ENCODE assay signal across 8 cellular contexts in the genomic region with DNA sequence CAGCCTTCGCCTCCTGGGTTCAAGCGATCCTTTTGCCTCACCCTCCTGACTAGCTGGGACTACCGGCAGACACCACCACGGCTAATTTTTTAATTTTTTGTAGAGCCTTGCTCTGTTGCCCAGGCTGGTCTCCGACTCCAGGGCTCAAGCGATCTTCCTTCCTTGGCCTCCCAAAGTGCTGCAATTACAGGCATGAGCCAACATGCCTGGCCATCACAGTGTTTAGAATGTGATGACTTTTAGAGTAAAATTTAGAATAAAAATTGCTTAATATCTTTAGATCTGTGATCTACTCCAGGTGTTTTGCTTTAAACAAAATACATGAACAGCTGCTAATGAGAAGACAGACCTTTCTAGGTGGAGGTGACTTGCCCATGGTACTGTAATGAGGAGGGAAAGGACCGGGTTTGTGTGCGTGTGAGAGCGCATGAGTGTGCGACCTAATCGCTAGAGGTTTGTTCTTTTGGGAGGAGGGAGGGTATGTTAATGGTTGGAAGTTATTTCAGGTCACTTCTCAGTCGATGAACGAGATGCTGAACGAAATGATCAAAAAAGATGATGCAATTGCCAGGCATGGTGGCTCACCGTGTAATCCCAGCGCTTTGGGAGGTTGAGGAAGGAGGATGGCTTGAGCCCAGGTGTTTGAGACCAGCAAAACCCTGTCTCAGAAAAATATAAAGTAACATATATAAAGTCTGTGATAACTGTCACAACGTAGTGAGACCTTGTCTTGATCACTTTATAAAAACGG. TPM values are rescaled to one million over a fixed set of nuclear protein-coding genes. Genes with fewer than 3 reads are reported as not detected.
A peak's percentile ranks its signal among the peaks of the same experiment; 100 is the strongest.
DNase-seq lines count a peak whose midpoint lies in the region; ATAC-seq, FAIRE-seq and TF ChIP-seq lines count a peak whose summit lies in the region.

No MANE protein-coding gene starts in this region.

- H3K9me2 ChIP-seq in MM.1S (replicated peaks; ENCODE audit: insufficient read depth, low read length), result no peaks in the 10 kb centered on the region

- no peak for TF ChIP-seq CTCF in CD4-positive, alpha-beta T cell (IDR thresholded peaks at IDR 0.05)
- TF ChIP-seq CTCF in NB4 (IDR thresholded peaks at IDR 0.05; ENCODE audit: low read depth, low read length) (no peak), choroid plexus epithelial cell (conservative IDR thresholded peaks at IDR 0.05; ENCODE audit: low read depth, low read length) (no peak), nephron (IDR thresholded peaks at IDR 0.05; ENCODE audit: unreplicated experiment in 3 of 3) (no peak), MM.1S (IDR thresholded peaks at IDR 0.05; ENCODE audit: low read length) (no peak)

- no peak overlapping the region for H3K27ac ChIP-seq in CD4-positive, alpha-beta T cell (ENCODE audit: low read depth, low read length)
- no peak overlapping the region for H3K27ac ChIP-seq in MM.1S (ENCODE audit: low read length)

- peaks cover 40% of the 10 kb centered on the region for H3K4me1 Mint-ChIP-seq in CD4-positive, alpha-beta T cell (ENCODE audit: low read depth)
- peaks cover 33% of the 10 kb centered on the region for H3K4me1 Mint-ChIP-seq in nephron

- H3K9me3 ChIP-seq in CD4-positive, alpha-beta T cell (ENCODE audit: control insufficient read depth, low read length), result no peaks in the 10 kb centered on the region
- H3K9me3 ChIP-seq in MM.1S (replicated peaks; ENCODE audit: insufficient read depth, low read length), result no peaks in the 10 kb centered on the region

- no peaks in the 10 kb centered on the region for H3K27me3 Mint-ChIP-seq in CD4-positive, alpha-beta T cell
- H3K27me3 Mint-ChIP-seq in nephron (ENCODE audit: low read depth), result no peaks in the 10 kb centered on the region

- H3K9ac ChIP-seq in MM.1S (ENCODE audit: low read length), result no peak overlapping the region

- H3K9me3 Mint-ChIP-seq in CD4-positive, alpha-beta T cell, result no peaks in the 10 kb centered on the region
- peaks cover 2% of the 10 kb centered on the region for H3K9me3 Mint-ChIP-seq in nephron

- intact Hi-C loops in CD4-positive, alpha-beta T cell (cut with DNase I, micrococcal nuclease), result loop anchor here in 1 of 2 experiments (2.0 to 10.0 kb wide), 6 partner anchors 203 to 759 kb away; a partner anchor contains a TSS

- no peak for FAIRE-seq in GM12891 (lab: Jason Lieb, UNC)

- no peaks in the 10 kb centered on the region for H3K27me3 ChIP-seq in CD4-positive, alpha-beta T cell (ENCODE audit: control insufficient read depth, insufficient read depth, low read length)
- no peaks in the 10 kb centered on the region for H3K27me3 ChIP-seq in MM.1S (replicated peaks; ENCODE audit: insufficient read depth, low read length)

- H3K36me3 Mint-ChIP-seq in CD4-positive, alpha-beta T cell (ENCODE audit: low read depth), result peaks cover 23% of the 10 kb centered on the region
- H3K36me3 Mint-ChIP-seq in nephron (ENCODE audit: low read depth), result peaks cover 24% of the 10 kb centered on the region

- H3K79me2 ChIP-seq in MM.1S (ENCODE audit: low read length), result peaks cover 68% of the 10 kb centered on the region

- POLR2A ChIA-PET in CD4-positive, alpha-beta T cell (lab: Charles Lee), result no interaction called here

- H3K36me3 ChIP-seq in MM.1S (replicated peaks; ENCODE audit: insufficient read depth, low read length), result no peaks in the 10 kb centered on the region

- no peak overlapping the region for H3K4me2 ChIP-seq in MM.1S (ENCODE audit: low read depth, low read length)

- CTCF ChIA-PET in CD4-positive, alpha-beta T cell (lab: Charles Lee), result no interaction called here

- H3K4me3 Mint-ChIP-seq in CD4-positive, alpha-beta T cell, result peak overlapping the region; percentile 73
- H3K4me3 Mint-ChIP-seq in nephron, result peak overlapping the region; percentile 77 to 92 (median 84)

- H3F3A ChIP-seq in MM.1S (ENCODE audit: insufficient read depth, low read length), result no peaks in the 10 kb centered on the region

- H3K4me1 ChIP-seq in MM.1S (ENCODE audit: low read length), result peaks cover 4% of the 10 kb centered on the region; the same call in 1 of the 2 replicates

- no peak for DNase-seq in CD4-positive, alpha-beta T cell
- no peak for DNase-seq in NB4 (ENCODE audit: low read depth)
- no peak for DNase-seq in choroid plexus epithelial cell (ENCODE audit: low read depth)
- no peak for DNase-seq in NCI-H146 (lab: John Stamatoyannopoulos, UW)
- DNase-seq in AG08395 (ENCODE audit: low spot score), result no peak
- DNase-seq in MM.1S, result no peak
- DNase-seq in GM12891 (ENCODE audit: insufficient read length, low spot score), result no peak

- no peak for ATAC-seq in CD4-positive, alpha-beta T cell (ENCODE audit: poor library complexity)

- no peak overlapping the region for H2AFZ ChIP-seq in MM.1S (ENCODE audit: low read length)

- H3K4me3 ChIP-seq in NB4 (ENCODE audit: low read depth, low read length), result peak overlapping the region; percentile 88
- peak overlapping the region; percentile 4 for H3K4me3 ChIP-seq in choroid plexus epithelial cell (ENCODE audit: low read depth, low read length)
- H3K4me3 ChIP-seq in MM.1S (ENCODE audit: low read length), result no peak overlapping the region

- TF ChIP-seq POLR2A in NB4 (IDR thresholded peaks at IDR 0.05; ENCODE audit: extremely low read depth, insufficient read length) (no peak), GM12891 (IDR thresholded peaks at IDR 0.05; ENCODE audit: low read depth, low read length) (no peak)

- peaks cover 4% of the 10 kb centered on the region; the same call in 1 of the 2 replicates for H4K20me1 ChIP-seq in MM.1S (ENCODE audit: insufficient read depth, low read length)

- H3K27ac Mint-ChIP-seq in CD4-positive, alpha-beta T cell, result peak overlapping the region; percentile 32
- H3K27ac Mint-ChIP-seq in nephron, result peak overlapping the region in 2 of 3 experiments; percentile 36 to 68

TF ChIP-seq in GM12891, 5 proteins besides CTCF, POLR2A, EP300 and RAD21:
- TF ChIP-seq POU2F2 (IDR thresholded peaks at IDR 0.05; ENCODE audit: low read depth, low read length) (no peak), SPI1 (IDR thresholded peaks at IDR 0.05; ENCODE audit: low read depth, low read length) (no peak), TAF1 (IDR thresholded peaks at IDR 0.05; ENCODE audit: low read depth, low read length) (no peak), PAX5 (IDR thresholded peaks at IDR 0.05; ENCODE audit: insufficient read depth, low read length, severe bottlenecking) (no peak), POLR2AphosphoS5 (IDR thresholded peaks at IDR 0.05; ENCODE audit: low read depth, low read length) (no peak)

RNA-seq across cellular contexts. Expression of a gene that starts 2.0 kb away (rescaled TPM):
- total RNA-seq in CD4-positive, alpha-beta T cell, result 10 to 100 TPM; 12.5 to 13.8 TPM
- 6.2 TPM for polyA plus RNA-seq in GM12891 (2012; ENCODE audit: low read depth, missing spikeins)
